ENCODE assay signal across 25 cellular contexts in genomic region chr3:48567500-48567899, GRCh38. TPM values are rescaled to one million over a fixed set of nuclear protein-coding genes. Genes with fewer than 3 reads are reported as not detected.
"Had no signal": no experiment of that assay in that cellular context is flagged by ENCODE, and none has a peak within 500 bp of the region (broad histone marks: within the 10 kb centered on the region; RNA-seq: fewer than 3 reads in every experiment).

No MANE protein-coding gene starts in this region.

- H3K27ac Mint-ChIP-seq: activated CD8-positive, alpha-beta memory T cell treated with anti-CD3 and anti-CD28 coated beads, Interleukin-2, amount 10 ng/mL, durations not matched to agents 7 days and 5 days; natural killer cell treated with Interleukin-12 subunit alpha and Interleukin-12 subunit beta and Interleukin-15 and Interleukin-18, amount 100 ng/mL, for 72 hours; T-helper 17 cell had no signal

- H3K4me3 Mint-ChIP-seq: activated CD8-positive, alpha-beta memory T cell treated with anti-CD3 and anti-CD28 coated beads, Interleukin-2, amount 10 ng/mL, durations not matched to agents 7 days and 5 days; activated CD8-positive, alpha-beta T cell treated with anti-CD3 and anti-CD28 coated beads, Interleukin-2, amount 10 ng/mL, durations not matched to agents 7 days and 5 days; natural killer cell treated with Interleukin-12 subunit alpha and Interleukin-12 subunit beta and Interleukin-15 and Interleukin-18, amount 100 ng/mL, for 72 hours; T-helper 17 cell had no signal

- H3K36me3 Mint-ChIP-seq: activated CD8-positive, alpha-beta memory T cell treated with anti-CD3 and anti-CD28 coated beads, Interleukin-2, amount 10 ng/mL, durations not matched to agents 7 days and 5 days; natural killer cell treated with Interleukin-12 subunit alpha and Interleukin-12 subunit beta and Interleukin-15 and Interleukin-18, amount 100 ng/mL, for 72 hours had no signal

- ATAC-seq: activated CD8-positive, alpha-beta memory T cell treated with anti-CD3 and anti-CD28 coated beads, Interleukin-2, amount 10 ng/mL, durations not matched to agents 7 days and 5 days; activated CD8-positive, alpha-beta T cell treated with anti-CD3 and anti-CD28 coated beads, Interleukin-2, amount 10 ng/mL, durations not matched to agents 7 days and 5 days; gastrocnemius medialis; left lung; lower lobe of right lung; natural killer cell treated with Interleukin-12 subunit alpha and Interleukin-12 subunit beta and Interleukin-15 and Interleukin-18, amount 100 ng/mL, for 72 hours; psoas muscle; T-helper 17 cell; upper lobe of right lung had no signal

- DNase-seq: activated CD4-positive, alpha-beta T cell treated with anti-CD3 and anti-CD28 coated beads for 1 hour; activated CD4-positive, alpha-beta T cell treated with anti-CD3 and anti-CD28 coated beads, Interleukin-2, amount 50 U/mL, for 1 hour; activated CD8-positive, alpha-beta memory T cell treated with anti-CD3 and anti-CD28 coated beads, Interleukin-2, amount 10 ng/mL, durations not matched to agents 7 days and 5 days; activated CD8-positive, alpha-beta T cell treated with anti-CD3 and anti-CD28 coated beads, Interleukin-2, amount 10 ng/mL, durations not matched to agents 7 days and 5 days; activated naive CD4-positive, alpha-beta T cell; activated T-cell treated with anti-CD3 and anti-CD28 coated beads, Interleukin-2, amount 50 U/mL, for 48 hours; amniotic stem cell; caudate nucleus; erythroblast; gastrocnemius medialis; glutamatergic neuron; lower lobe of right lung; mesendoderm; psoas muscle; stimulated activated CD4-positive, alpha-beta T cell treated with anti-CD3 and anti-CD28 coated beads, Interleukin-1b, Interleukin-23, amount 100 ng/mL, for 48 hours; stimulated activated naive CD4-positive, alpha-beta T cell; SW 1271; T-helper 17 cell; T1000; tibial artery; upper lobe of right lung had no signal

- H3K9me3 Mint-ChIP-seq: natural killer cell treated with Interleukin-12 subunit alpha and Interleukin-12 subunit beta and Interleukin-15 and Interleukin-18, amount 100 ng/mL, for 72 hours had no signal

- H3K27me3 Mint-ChIP-seq: activated CD8-positive, alpha-beta memory T cell treated with anti-CD3 and anti-CD28 coated beads, Interleukin-2, amount 10 ng/mL, durations not matched to agents 7 days and 5 days; natural killer cell treated with Interleukin-12 subunit alpha and Interleukin-12 subunit beta and Interleukin-15 and Interleukin-18, amount 100 ng/mL, for 72 hours; T-helper 17 cell had no signal

RNA-seq across cellular contexts. Expression of gene UCN2, which starts 3.9 kb away (rescaled TPM):
- total RNA-seq: activated CD8-positive, alpha-beta memory T cell treated with anti-CD3 and anti-CD28 coated beads, Interleukin-2, amount 10 ng/mL, durations not matched to agents 7 days and 5 days; activated CD8-positive, alpha-beta T cell treated with anti-CD3 and anti-CD28 coated beads, Interleukin-2, amount 10 ng/mL, durations not matched to agents 7 days and 5 days; gastrocnemius medialis; natural killer cell treated with Interleukin-12 subunit alpha and Interleukin-12 subunit beta and Interleukin-15 and Interleukin-18, amount 100 ng/mL, for 72 hours; T-helper 17 cell; upper lobe of right lung had no signal

RNA-seq across cellular contexts. Expression of gene TMEM89, which starts 54.1 kb away (rescaled TPM):
- total RNA-seq: gastrocnemius medialis; left lung; lower lobe of right lung; natural killer cell treated with Interleukin-12 subunit alpha and Interleukin-12 subunit beta and Interleukin-15 and Interleukin-18, amount 100 ng/mL, for 72 hours; psoas muscle; smooth muscle cell; suprapubic skin; upper lobe of right lung had no signal
